Comparison of ENCODE assay signal across 14 cellular contexts in the genomic region with DNA sequence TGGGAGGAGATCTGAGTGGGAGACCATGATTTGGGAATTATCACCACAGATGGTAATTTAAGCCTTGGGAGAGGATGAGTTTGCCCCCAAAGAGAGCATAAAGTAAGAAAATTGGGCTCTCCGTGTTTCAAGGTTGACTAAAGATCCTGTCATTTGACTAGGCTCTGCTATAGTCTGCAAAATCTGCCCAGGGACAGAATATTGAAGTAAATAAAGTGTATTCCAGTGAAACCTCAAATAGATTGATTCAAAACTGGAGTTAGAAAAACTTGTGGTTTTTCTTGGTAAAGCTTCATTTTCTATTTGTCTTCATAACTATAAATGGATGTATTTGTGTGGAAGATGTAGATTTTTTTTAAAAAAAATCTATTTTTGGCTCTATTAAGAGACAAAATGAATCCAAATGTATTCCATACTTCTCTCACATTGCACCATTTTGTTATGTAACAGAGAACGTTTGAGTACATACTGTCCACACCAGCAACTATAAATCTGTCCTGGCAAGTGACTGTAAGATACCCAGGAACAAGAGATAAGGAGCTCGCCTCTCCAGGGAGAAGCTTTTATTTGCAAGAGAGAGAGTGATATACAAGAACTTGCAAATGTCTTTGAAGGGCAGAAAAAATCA.
DNase-seq lines count a peak whose midpoint lies in the region; ATAC-seq, FAIRE-seq and TF ChIP-seq lines count a peak whose summit lies in the region.
"Had no signal": no experiment of that assay in that cellular context is flagged by ENCODE, and none has a peak within 500 bp of the region (broad histone marks: within the 10 kb centered on the region; RNA-seq: fewer than 3 reads in every experiment).

No MANE protein-coding gene starts in this region.

- H3K79me2 ChIP-seq in K562 (ENCODE audit: control insufficient read depth, insufficient read depth, low read length) (no peaks in the 10 kb centered on the region), GM23338 (replicated peaks; ENCODE audit: insufficient read depth) (peaks cover 8% of the 10 kb centered on the region; the same call in 1 of the 2 replicates)

- FAIRE-seq in A549 (lab: Jason Lieb, UNC) (no peak), K562 (lab: Jason Lieb, UNC) (no peak)
- FAIRE-seq: colon, GM12892, HTR-8/SVneo had no signal

- TF ChIP-seq CTCF in A549 (IDR thresholded peaks at IDR 0.05) (no peak), K562 (IDR thresholded peaks at IDR 0.05 in 2 of 3, conservative IDR thresholded peaks at IDR 0.05 in 1 of 3; ENCODE audit: insufficient read depth in 2 of 3, low read depth in 1 of 3, low read length in 3 of 3) (no peak), right atrium auricular region (IDR thresholded peaks at IDR 0.05) (no peak), psoas muscle (IDR thresholded peaks at IDR 0.05) (no peak), GM23338 (conservative IDR thresholded peaks at IDR 0.05; ENCODE audit: low read depth in 2 of 2) (no peak)

- no peaks in the 10 kb centered on the region for H4K20me1 ChIP-seq in K562 (replicated peaks; ENCODE audit: control insufficient read depth, insufficient read depth, low read length)
- H4K20me1 ChIP-seq in GM23338 (replicated peaks; ENCODE audit: insufficient read depth) = no peaks in the 10 kb centered on the region

- no TSS peak for BruUV-seq in K562 (replicated peaks; lab: Mats Ljungman, UMichigan)

- no peak overlapping the region for H3K4me3 Mint-ChIP-seq in GM23338
- H3K4me3 Mint-ChIP-seq in stimulated activated memory B cell treated with anti-CD40 and anti-IgM and Interleukin-4, amounts not matched to agents 10 μg/mL and 1 μg/mL and 100 μg/mL, for 72 hours = no peak overlapping the region

- peaks cover 20% of the 10 kb centered on the region; the same call in 2 of the 3 replicates for H3K36me3 Mint-ChIP-seq in GM23338 (ENCODE audit: low read depth)
- no peaks in the 10 kb centered on the region for H3K36me3 Mint-ChIP-seq in stimulated activated memory B cell treated with anti-CD40 and anti-IgM and Interleukin-4, amounts not matched to agents 10 μg/mL and 1 μg/mL and 100 μg/mL, for 72 hours

- no peaks in the 10 kb centered on the region for H3K36me3 ChIP-seq in K562 (ENCODE audit: control insufficient read depth, insufficient read depth, low read length)
- peaks cover 6% of the 10 kb centered on the region for H3K36me3 ChIP-seq in right atrium auricular region
- peaks cover 0 to 4% of the 10 kb centered on the region in 2 donors for H3K36me3 ChIP-seq in psoas muscle (ENCODE audit: insufficient read depth in 1 of 2, low read depth in 1 of 2)
- no peaks in the 10 kb centered on the region for H3K36me3 ChIP-seq in GM23338 (ENCODE audit: insufficient read depth)

- DNase-seq in A549 (ENCODE audit: low read depth in 1 of 2, low spot score in 1 of 2) (no peak), K562 (ENCODE audit: extremely low read depth in 1 of 4, low spot score in 3 of 4) (no peak), right atrium auricular region (ENCODE audit: low spot score) (no peak), psoas muscle (no peak), GM23338 (ENCODE audit: low spot score) (no peak), KG1 (lab: John Stamatoyannopoulos, UW) (no peak)
- DNase-seq: foreskin keratinocyte had no signal

- peaks cover 67% of the 10 kb centered on the region for H3K4me1 Mint-ChIP-seq in GM23338
- no peaks in the 10 kb centered on the region for H3K4me1 Mint-ChIP-seq in stimulated activated memory B cell treated with anti-CD40 and anti-IgM and Interleukin-4, amounts not matched to agents 10 μg/mL and 1 μg/mL and 100 μg/mL, for 72 hours

- intact Hi-C loops in K562 (cut with micrococcal nuclease) (no loop called here), psoas muscle (cut with DNase I) (no loop called here)

- no peak overlapping the region for H3K9ac ChIP-seq in K562 (ENCODE audit: insufficient read depth in 1 of 2, low read depth in 2 of 2, low read length in 2 of 2)

- H3K27ac Mint-ChIP-seq in GM23338 = no peak overlapping the region
- no peak overlapping the region for H3K27ac Mint-ChIP-seq in stimulated activated memory B cell treated with anti-CD40 and anti-IgM and Interleukin-4, amounts not matched to agents 10 μg/mL and 1 μg/mL and 100 μg/mL, for 72 hours

- TF ChIP-seq RAD21 in A549 (conservative IDR thresholded peaks at IDR 0.05 in 1 of 2, IDR thresholded peaks at IDR 0.05 in 1 of 2) (no peak), K562 (CRISPR knock-in tag; conservative IDR thresholded peaks at IDR 0.05 in 1 of 2, IDR thresholded peaks at IDR 0.05 in 1 of 2) (no peak)

- in situ Hi-C loops in K562 (cut with MboI) = no loop called here

- H3K27me3 Mint-ChIP-seq in GM23338 (ENCODE audit: insufficient read depth, low read depth, poor library complexity) = peaks cover 4% of the 10 kb centered on the region
- peaks cover 62% of the 10 kb centered on the region for H3K27me3 Mint-ChIP-seq in stimulated activated memory B cell treated with anti-CD40 and anti-IgM and Interleukin-4, amounts not matched to agents 10 μg/mL and 1 μg/mL and 100 μg/mL, for 72 hours

- TF ChIP-seq POLR2A in A549 (IDR thresholded peaks at IDR 0.05; ENCODE audit: low read length) = no peak
- no peak for TF ChIP-seq POLR2A in K562 (conservative IDR thresholded peaks at IDR 0.05)

- H3K4me1 ChIP-seq in A549 (peaks cover 98% of the 10 kb centered on the region), K562 (replicated peaks in 1 of 2; ENCODE audit: control insufficient read depth in 2 of 2, insufficient read depth in 2 of 2, low read length in 2 of 2) (no peaks in the 10 kb centered on the region), right atrium auricular region (peaks cover 0 to 91% of the 10 kb centered on the region in 2 donors), psoas muscle (peaks cover 78% of the 10 kb centered on the region), GM23338 (ENCODE audit: insufficient read depth) (peaks cover 38% of the 10 kb centered on the region)

- CTCF ChIA-PET in A549 (lab: Yijun Ruan, JAX) = no interaction called here
- CTCF ChIA-PET in K562 (lab: Yijun Ruan, JAX; ENCODE audit: low intra/inter-chr PET ratio) = no interaction called here

- H3F3A ChIP-seq in GM23338 (replicated peaks; ENCODE audit: low read depth) = no peaks in the 10 kb centered on the region

- H3K4me3 ChIP-seq in A549 = no peak overlapping the region
- H3K4me3 ChIP-seq in K562 = no peak overlapping the region
- no peak overlapping the region for H3K4me3 ChIP-seq in right atrium auricular region
- H3K4me3 ChIP-seq in psoas muscle = no peak overlapping the region
- no peak overlapping the region for H3K4me3 ChIP-seq in GM23338
- H3K4me3 ChIP-seq: lung had no signal

- no peaks in the 10 kb centered on the region for H3K9me3 ChIP-seq in A549
- no peaks in the 10 kb centered on the region for H3K9me3 ChIP-seq in K562 (replicated peaks; ENCODE audit: control insufficient read depth, insufficient read depth, low read depth, low read length)
- no peaks in the 10 kb centered on the region for H3K9me3 ChIP-seq in right atrium auricular region
- H3K9me3 ChIP-seq in psoas muscle = no peaks in the 10 kb centered on the region

- H3K9me1 ChIP-seq in K562 (ENCODE audit: control insufficient read depth, insufficient read depth, low read length) = no peaks in the 10 kb centered on the region

- 66% methylated on average over 3 of the region's 3 CpGs for WGBS in A549 (ENCODE audit: missing lambda C conversion rate)
- 0% methylated on average over 3 of the region's 3 CpGs for WGBS in K562 (ENCODE audit: insufficient coverage, low coverage, missing lambda C conversion rate)
- 44 to 52% (median 48%) methylated on average over 3 of the region's 3 CpGs for WGBS in psoas muscle, 3 donors

- POLR2A ChIA-PET in A549 (lab: Yijun Ruan, JAX) (no interaction called here), K562 (lab: Yijun Ruan, JAX) (interaction anchor here (0.5 kb wide), 1 partner anchor 38 kb away, joined by 5 read pairs; no protein-coding TSS in a partner anchor)

- no peak for TF ChIP-seq EP300 in A549 (IDR thresholded peaks at IDR 0.05)
- TF ChIP-seq EP300 in K562 (IDR thresholded peaks at IDR 0.05; ENCODE audit: low read length) = no peak

- no peaks in the 10 kb centered on the region; the same call in 2 of the 3 replicates for H3K9me3 Mint-ChIP-seq in GM23338
- H3K9me3 Mint-ChIP-seq in stimulated activated memory B cell treated with anti-CD40 and anti-IgM and Interleukin-4, amounts not matched to agents 10 μg/mL and 1 μg/mL and 100 μg/mL, for 72 hours = no peaks in the 10 kb centered on the region

- H3K4me2 ChIP-seq in A549 (peak overlapping the region; percentile 7; the same call in 1 of the 3 replicates), K562 (ENCODE audit: insufficient read depth, low read length) (no peak overlapping the region), GM23338 (no peak overlapping the region)

- ATAC-seq in A549 (no peak), K562 (no peak), psoas muscle (peak in 3 of 4 donors; percentile 65 to 79 (median 69)), GM21786 (IDR thresholded peaks at IDR 0.05; ENCODE audit: unreplicated experiment) (no peak), GM23338 (no peak)
- no peak for ATAC-seq in stimulated activated memory B cell treated with anti-CD40 and anti-IgM and Interleukin-4, amounts not matched to agents 10 μg/mL and 1 μg/mL and 100 μg/mL, for 72 hours
- ATAC-seq: activated CD4-positive, CD25-positive, alpha-beta regulatory T cell treated with anti-CD3 and anti-CD28 coated beads, Interleukin-2, amount 50 U/mL, for 24 hours had no signal

- H3K9me2 ChIP-seq in GM23338 (ENCODE audit: insufficient read depth) = no peaks in the 10 kb centered on the region

- H2AFZ ChIP-seq in K562 (ENCODE audit: low read depth, low read length) (no peak overlapping the region), GM23338 (no peak overlapping the region)

- H3K27ac ChIP-seq in A549 (peak overlapping the region in 1 of 2 experiments; percentile 49; a peak in 1 of 6 replicates), K562 (ENCODE audit: extremely low read depth, low read depth, low read length) (no peak overlapping the region), right atrium auricular region (peak overlapping the region; percentile 91 to 97), psoas muscle (peak overlapping the region; percentile 7), GM23338 (ENCODE audit: low read depth) (no peak overlapping the region)
- H3K27ac ChIP-seq: foreskin keratinocyte had no signal

- H3K27me3 ChIP-seq in K562 (ENCODE audit: control insufficient read depth in 2 of 2, insufficient read depth in 2 of 2, low read length in 2 of 2) (peaks cover 7 to 12% of the 10 kb centered on the region in 2 experiments; a peak in 3 of 5 replicates), right atrium auricular region (no peaks in the 10 kb centered on the region), psoas muscle (ENCODE audit: insufficient read depth in 3 of 3, low read length in 2 of 3) (no peaks in the 10 kb centered on the region), GM23338 (ENCODE audit: insufficient read depth) (no peaks in the 10 kb centered on the region)
- H3K27me3 ChIP-seq: foreskin keratinocyte had no signal

TF ChIP-seq in A549, 52 proteins besides CTCF, POLR2A, EP300 and RAD21 (continues in another document):
- TF ChIP-seq SREBF2 (IDR thresholded peaks at IDR 0.05) = no peak
- no peak for TF ChIP-seq RCOR1 (IDR thresholded peaks at IDR 0.05; ENCODE audit: low read depth, low read length)

TF ChIP-seq in K562, 482 proteins besides CTCF, POLR2A, EP300 and RAD21 (continues in another document):
- TF ChIP-seq ZNF263 (CRISPR knock-in tag; IDR thresholded peaks at IDR 0.05; ENCODE audit: borderline replicate concordance) = no peak

Comparison
In these comparisons a context has a peak if more than half of its experiments do, and no peak if none do; other contexts are left out.
1. ATAC-seq: peak in psoas muscle (3 of 4); none in A549 (0 of 2), K562 (single experiment), GM21786 (single experiment), GM23338 (single experiment) and stimulated activated memory B cell treated with anti-CD40 and anti-IgM and Interleukin-4, amounts not matched to agents 10 μg/mL and 1 μg/mL and 100 μg/mL, for 72 hours (single experiment).
2. H3K27ac ChIP-seq: peak in right atrium auricular region (2 of 2) and psoas muscle (single experiment); none in K562 (single experiment) and GM23338 (single experiment).